Comparison of ENCODE assay signal across 1 cellular context in the genomic region with DNA sequence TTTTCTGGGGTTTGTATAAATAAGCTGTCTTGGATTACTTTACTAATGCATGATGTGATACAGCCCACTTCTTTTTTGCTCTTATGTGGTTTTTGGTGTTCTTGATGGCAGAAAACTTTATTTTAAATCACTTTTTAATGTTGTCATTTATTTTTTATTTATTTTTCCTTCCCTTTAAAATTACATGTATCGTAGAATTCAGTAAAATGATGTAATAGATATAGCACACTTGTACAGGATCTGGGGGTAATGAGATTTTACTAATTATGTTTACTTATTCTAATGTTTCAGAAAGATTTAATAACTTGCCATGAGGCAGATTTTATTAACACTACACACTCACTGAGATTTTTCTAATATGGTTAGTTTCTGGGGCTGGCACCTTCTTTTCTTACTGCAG.
TF ChIP-seq lines count a peak whose summit lies in the region.

No MANE protein-coding gene starts in this region.

TF ChIP-seq in HEK293, 187 proteins besides CTCF, POLR2A, EP300 and RAD21 (continued from another document):
- TF ChIP-seq, protein P1, sequence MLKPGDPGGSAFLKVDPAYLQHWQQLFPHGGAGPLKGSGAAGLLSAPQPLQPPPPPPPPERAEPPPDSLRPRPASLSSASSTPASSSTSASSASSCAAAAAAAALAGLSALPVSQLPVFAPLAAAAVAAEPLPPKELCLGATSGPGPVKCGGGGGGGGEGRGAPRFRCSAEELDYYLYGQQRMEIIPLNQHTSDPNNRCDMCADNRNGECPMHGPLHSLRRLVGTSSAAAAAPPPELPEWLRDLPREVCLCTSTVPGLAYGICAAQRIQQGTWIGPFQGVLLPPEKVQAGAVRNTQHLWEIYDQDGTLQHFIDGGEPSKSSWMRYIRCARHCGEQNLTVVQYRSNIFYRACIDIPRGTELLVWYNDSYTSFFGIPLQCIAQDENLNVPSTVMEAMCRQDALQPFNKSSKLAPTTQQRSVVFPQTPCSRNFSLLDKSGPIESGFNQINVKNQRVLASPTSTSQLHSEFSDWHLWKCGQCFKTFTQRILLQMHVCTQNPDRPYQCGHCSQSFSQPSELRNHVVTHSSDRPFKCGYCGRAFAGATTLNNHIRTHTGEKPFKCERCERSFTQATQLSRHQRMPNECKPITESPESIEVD (tag by site-specific recombination; IDR thresholded peaks at IDR 0.05): peak; percentile 51
